In the genomic region with DNA sequence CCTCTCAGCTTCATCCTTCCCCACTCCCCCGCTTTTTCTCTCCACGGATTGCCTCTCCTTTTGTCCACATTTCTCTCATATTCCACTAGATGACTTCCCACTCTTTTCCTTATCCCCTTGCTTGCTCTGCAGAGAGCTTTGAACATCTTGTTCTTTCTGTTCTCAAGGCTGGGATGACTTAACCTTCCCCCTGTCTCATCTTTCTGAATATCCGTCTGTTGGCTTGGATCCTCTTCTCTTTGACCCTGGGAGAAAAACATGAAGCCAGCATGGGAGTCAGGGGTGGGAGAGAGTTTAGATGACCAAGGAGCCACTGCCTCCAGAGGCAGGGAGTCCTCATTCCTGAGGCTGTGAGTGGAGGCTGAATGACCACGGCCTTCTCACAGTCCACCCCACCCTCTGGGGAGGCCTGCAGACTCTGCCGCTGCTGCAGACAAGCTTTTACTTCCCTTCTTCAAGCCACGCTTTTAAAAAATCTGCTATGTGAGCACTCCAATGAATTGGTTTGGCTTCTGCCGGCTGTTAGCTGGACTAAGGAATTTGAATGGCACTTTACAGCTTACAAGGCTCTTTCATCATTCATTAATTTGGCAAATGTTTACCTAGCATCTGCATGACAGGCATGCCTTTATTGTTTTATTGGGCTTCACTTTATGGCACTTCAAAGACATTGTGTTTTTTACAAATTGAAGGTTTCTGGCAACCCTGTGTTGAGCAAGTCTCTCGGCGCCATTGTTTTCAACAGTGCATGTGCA, we compare ENCODE assay signal across 13 cellular contexts.
DNase-seq lines count a peak whose midpoint lies in the region; ATAC-seq and TF ChIP-seq lines count a peak whose summit lies in the region.
"Had no signal": no experiment of that assay in that cellular context is flagged by ENCODE, and none has a peak within 500 bp of the region (broad histone marks: within the 10 kb centered on the region; RNA-seq: fewer than 3 reads in every experiment).

No MANE protein-coding gene starts in this region.

- no peak for ATAC-seq in GM18519 (IDR thresholded peaks at IDR 0.05; ENCODE audit: low FRiP score, unreplicated experiment)

- H3K4me1 ChIP-seq in osteoblast (ENCODE audit: insufficient read depth, low read length) = no peaks in the 10 kb centered on the region

- no peak overlapping the region for H2AFZ ChIP-seq in osteoblast (ENCODE audit: low read length)

- no peak overlapping the region for H3K27ac ChIP-seq in osteoblast (ENCODE audit: low read depth, low read length)

- DNase-seq in DMS79 treated with DMSO at 0.1 percent for 48 hours (lab: John Stamatoyannopoulos, UW) (peak; percentile 61), NCI-H2029 (lab: John Stamatoyannopoulos, UW) (peak; percentile 15), epidermal melanocyte (ENCODE audit: insufficient read length, low spot score) (peak; percentile 50), osteoblast (ENCODE audit: insufficient read length, low spot score, missing footprints) (peak; percentile 64), NCI-H1694 (lab: John Stamatoyannopoulos, UW) (no peak), ecto neural progenitor cell (ENCODE audit: low spot score) (no peak), dermis blood vessel endothelial cell (no peak)
- DNase-seq: activated CD8-positive, alpha-beta memory T cell treated with anti-CD3 and anti-CD28 coated beads for 24 hours; hypothalamus; NCI-H1417 treated with DMSO at 0.1 percent for 48 hours; NCI-H526 treated with DMSO at 0.1 percent for 48 hours; posterior cingulate gyrus had no signal

- no peak for TF ChIP-seq CTCF in osteoblast (IDR thresholded peaks at IDR 0.05; ENCODE audit: extremely low read depth, low read depth, low read length)

- no peaks in the 10 kb centered on the region for H3K79me2 ChIP-seq in osteoblast (ENCODE audit: insufficient read depth, low read length)

- peaks cover 4% of the 10 kb centered on the region for H3K27me3 ChIP-seq in osteoblast (ENCODE audit: insufficient read depth, low read length)

- no peaks in the 10 kb centered on the region for H3K36me3 ChIP-seq in osteoblast (ENCODE audit: insufficient read depth, low read length)

- H4K20me1 ChIP-seq in osteoblast (ENCODE audit: insufficient read depth, low read length) = no peaks in the 10 kb centered on the region

- no peak overlapping the region for H3K4me2 ChIP-seq in osteoblast (ENCODE audit: insufficient read depth, low read length)

- H3K9me3 ChIP-seq in osteoblast (ENCODE audit: low read depth, low read length) = no peaks in the 10 kb centered on the region

- no peak overlapping the region for H3K4me3 ChIP-seq in osteoblast (ENCODE audit: insufficient read depth, low read length)

Comparison
In these comparisons a context has a peak if more than half of its experiments do, and no peak if none do; other contexts are left out.
1. DNase-seq: peak in DMS79 treated with DMSO at 0.1 percent for 48 hours (single experiment), NCI-H2029 (single experiment), epidermal melanocyte (single experiment) and osteoblast (single experiment); none in NCI-H1694 (single experiment), ecto neural progenitor cell (single experiment) and dermis blood vessel endothelial cell (single experiment).